ENCODE assay signal across 16 cellular contexts in the genomic region with DNA sequence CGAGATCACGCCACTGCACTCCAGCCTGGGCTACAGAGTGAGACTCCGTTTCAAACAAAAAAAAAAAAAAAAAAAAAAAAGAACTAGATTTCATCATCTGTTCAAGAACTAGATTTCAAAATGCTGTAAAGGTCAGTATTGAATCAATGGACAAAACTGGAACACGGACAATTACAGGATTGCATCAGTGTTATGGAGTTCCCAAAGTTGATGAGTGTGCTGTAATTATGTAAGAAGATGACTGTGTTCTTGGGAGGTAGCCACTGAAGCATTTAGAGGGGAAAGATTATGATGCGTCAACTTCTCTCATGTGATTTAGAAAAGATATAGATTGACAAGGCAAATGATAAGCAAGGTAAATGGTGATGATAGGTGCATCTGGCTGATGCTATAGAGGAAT. TPM values are rescaled to one million over a fixed set of nuclear protein-coding genes. Genes with fewer than 3 reads are reported as not detected.
DNase-seq lines count a peak whose midpoint lies in the region; ATAC-seq and TF ChIP-seq lines count a peak whose summit lies in the region.
"Had no signal": no experiment of that assay in that cellular context is flagged by ENCODE, and none has a peak within 500 bp of the region (broad histone marks: within the 10 kb centered on the region; RNA-seq: fewer than 3 reads in every experiment).

No MANE protein-coding gene starts in this region.

- no peaks in the 10 kb centered on the region for H3K36me3 Mint-ChIP-seq in mesothelial cell of epicardium
- H3K36me3 Mint-ChIP-seq: stimulated activated memory B cell treated with anti-CD40 and anti-IgM and Interleukin-4, amounts not matched to agents 10 μg/mL and 1 μg/mL and 100 μg/mL, for 72 hours had no signal

- DNase-seq in GM04503 (ENCODE audit: low read depth), result peak; percentile 21
- DNase-seq in RWPE2 (ENCODE audit: low spot score), result no peak
- peak; percentile 96 for DNase-seq in fibroblast of mammary gland (ENCODE audit: low read depth)
- DNase-seq in non-pigmented ciliary epithelial cell (ENCODE audit: low read depth), result peak; percentile 36
- DNase-seq in AG20443 (ENCODE audit: low spot score), result no peak
- no peak for DNase-seq in Karpas-422
- DNase-seq in mesothelial cell of epicardium (ENCODE audit: low spot score in 2 of 2, unreplicated experiment in 2 of 2), result no peak
- DNase-seq in activated T-cell treated with anti-CD3 and anti-CD28 coated beads for 4 hours, result no peak
- DNase-seq: activated CD4-positive, alpha-beta T cell treated with anti-CD3 and anti-CD28 coated beads for 48 hours; activated naive CD4-positive, alpha-beta T cell treated with anti-CD3 and anti-CD28 coated beads for 36 hours; HFFc6; MG63; NCI-H510A treated with DMSO at 0.1 percent for 48 hours; nephron progenitor cell; SW 1271 had no signal

- H3K36me3 ChIP-seq in RWPE2 (ENCODE audit: low read depth), result no peaks in the 10 kb centered on the region
- H3K36me3 ChIP-seq in Karpas-422 (ENCODE audit: insufficient read depth, low read length), result no peaks in the 10 kb centered on the region
- H3K36me3 ChIP-seq: MG63 had no signal

- no peak for TF ChIP-seq CTCF in RWPE2 (IDR thresholded peaks at IDR 0.05; ENCODE audit: poor library complexity, severe bottlenecking)
- no peak for TF ChIP-seq CTCF in fibroblast of mammary gland (conservative IDR thresholded peaks at IDR 0.05; ENCODE audit: control insufficient read depth, insufficient read depth, low read depth, low read length)
- TF ChIP-seq CTCF in mesothelial cell of epicardium (IDR thresholded peaks at IDR 0.05; ENCODE audit: unreplicated experiment), result no peak

- H3K27me3 ChIP-seq in RWPE2 (ENCODE audit: insufficient read depth, poor library complexity, severe bottlenecking), result no peaks in the 10 kb centered on the region
- no peaks in the 10 kb centered on the region for H3K27me3 ChIP-seq in Karpas-422 (ENCODE audit: low read length)
- H3K27me3 ChIP-seq: MG63 had no signal

- H3K79me2 ChIP-seq in Karpas-422 (ENCODE audit: low read length), result no peaks in the 10 kb centered on the region

- peaks cover 32% of the 10 kb centered on the region for H3K27me3 Mint-ChIP-seq in mesothelial cell of epicardium (ENCODE audit: low read depth)

- H2AFZ ChIP-seq in Karpas-422 (ENCODE audit: low read length), result no peak overlapping the region

- no peak overlapping the region for H3K4me3 Mint-ChIP-seq in mesothelial cell of epicardium
- H3K4me3 Mint-ChIP-seq: activated naive CD4-positive, alpha-beta T cell treated with anti-CD3 and anti-CD28 coated beads for 36 hours; HFFc6; nephron progenitor cell; stimulated activated memory B cell treated with anti-CD40 and anti-IgM and Interleukin-4, amounts not matched to agents 10 μg/mL and 1 μg/mL and 100 μg/mL, for 72 hours had no signal

- H3K9me3 Mint-ChIP-seq in mesothelial cell of epicardium, result no peaks in the 10 kb centered on the region
- H3K9me3 Mint-ChIP-seq: activated naive CD4-positive, alpha-beta T cell treated with anti-CD3 and anti-CD28 coated beads for 36 hours; HFFc6; nephron progenitor cell; stimulated activated memory B cell treated with anti-CD40 and anti-IgM and Interleukin-4, amounts not matched to agents 10 μg/mL and 1 μg/mL and 100 μg/mL, for 72 hours had no signal

- ATAC-seq in RWPE2 (ENCODE audit: low read depth), result peak; percentile 84
- ATAC-seq: stimulated activated memory B cell treated with anti-CD40 and anti-IgM and Interleukin-4, amounts not matched to agents 10 μg/mL and 1 μg/mL and 100 μg/mL, for 72 hours had no signal

- H3K4me2 ChIP-seq in Karpas-422 (ENCODE audit: low read depth, low read length, poor library complexity, severe bottlenecking), result no peak overlapping the region

- H3K9ac ChIP-seq in Karpas-422 (ENCODE audit: low read length), result no peak overlapping the region

- no peaks in the 10 kb centered on the region for H4K20me1 ChIP-seq in Karpas-422 (ENCODE audit: insufficient read depth, low read depth, low read length)

- H3K27ac ChIP-seq in RWPE2 (ENCODE audit: poor library complexity, severe bottlenecking) (peak overlapping the region; percentile 10), Karpas-422 (ENCODE audit: low read length) (no peak overlapping the region)

- peaks cover 5% of the 10 kb centered on the region for H3K4me1 Mint-ChIP-seq in mesothelial cell of epicardium
- H3K4me1 Mint-ChIP-seq: stimulated activated memory B cell treated with anti-CD40 and anti-IgM and Interleukin-4, amounts not matched to agents 10 μg/mL and 1 μg/mL and 100 μg/mL, for 72 hours had no signal

- peaks cover 11% of the 10 kb centered on the region for H3K4me1 ChIP-seq in RWPE2 (ENCODE audit: insufficient read depth, poor library complexity, severe bottlenecking)
- no peaks in the 10 kb centered on the region for H3K4me1 ChIP-seq in Karpas-422 (ENCODE audit: low read length)

- H3K9me3 ChIP-seq in RWPE2 (ENCODE audit: severe bottlenecking) (no peaks in the 10 kb centered on the region), Karpas-422 (ENCODE audit: low read length) (no peaks in the 10 kb centered on the region)
- H3K9me3 ChIP-seq: MG63 had no signal

- no peaks in the 10 kb centered on the region for H3K9me2 ChIP-seq in Karpas-422 (replicated peaks; ENCODE audit: insufficient read depth, low read length)

- no peak overlapping the region for H3K27ac Mint-ChIP-seq in mesothelial cell of epicardium
- H3K27ac Mint-ChIP-seq: activated naive CD4-positive, alpha-beta T cell treated with anti-CD3 and anti-CD28 coated beads for 36 hours; HFFc6; nephron progenitor cell; stimulated activated memory B cell treated with anti-CD40 and anti-IgM and Interleukin-4, amounts not matched to agents 10 μg/mL and 1 μg/mL and 100 μg/mL, for 72 hours had no signal

- H3K4me3 ChIP-seq in RWPE2 (ENCODE audit: severe bottlenecking) (no peak overlapping the region), fibroblast of mammary gland (ENCODE audit: control insufficient read depth, low read depth, low read length) (no peak overlapping the region), Karpas-422 (ENCODE audit: low read length) (no peak overlapping the region)
- H3K4me3 ChIP-seq: MG63 had no signal

RNA-seq across cellular contexts. Expression of a gene that starts 6.5 kb away (rescaled TPM):
- total RNA-seq in Karpas-422 (2014; rRNA removed; shearing (Covaris generic); ENCODE audit: low replicate concordance), result not detected in 2 replicates
- not detected in 3 replicates for total RNA-seq in mesothelial cell of epicardium
- total RNA-seq: activated naive CD4-positive, alpha-beta T cell treated with anti-CD3 and anti-CD28 coated beads for 36 hours; HFFc6 had no signal

Comparison
In these comparisons a context has a peak if more than half of its experiments do, and no peak if none do; other contexts are left out.
1. DNase-seq: peak in GM04503 (single experiment), fibroblast of mammary gland (single experiment) and non-pigmented ciliary epithelial cell (single experiment); none in RWPE2 (single experiment), AG20443 (single experiment), Karpas-422 (single experiment), mesothelial cell of epicardium (0 of 2) and activated T-cell treated with anti-CD3 and anti-CD28 coated beads for 4 hours (single experiment).